23 cellular contexts compared by ENCODE assay signal in genomic region chr19:283395-283794, GRCh38.
"Had no signal": no experiment of that assay in that cellular context is flagged by ENCODE, and none has a peak within 500 bp of the region (broad histone marks: within the 10 kb centered on the region; RNA-seq: fewer than 3 reads in every experiment).

No MANE protein-coding gene starts in this region.

- H3K36me3 ChIP-seq: MG63, SJSA1 had no signal

- H3K4me1 ChIP-seq: SJSA1 had no signal

- ATAC-seq: activated CD4-positive, alpha-beta T cell treated with anti-CD3 and anti-CD28 coated beads for 36 hours; activated CD8-positive, alpha-beta T cell treated with anti-CD3 and anti-CD28 coated beads for 36 hours; T-cell had no signal

- H3K4me1 Mint-ChIP-seq: activated CD4-positive, alpha-beta T cell treated with anti-CD3 and anti-CD28 coated beads for 36 hours; activated naive CD4-positive, alpha-beta T cell treated with anti-CD3 and anti-CD28 coated beads, Interleukin-2, amount 50 U/mL, for 24 hours; T-cell had no signal

- H3K4me3 ChIP-seq: MG63, SJSA1 had no signal

- H3K9me3 Mint-ChIP-seq: activated CD8-positive, alpha-beta T cell treated with anti-CD3 and anti-CD28 coated beads for 36 hours; activated naive CD4-positive, alpha-beta T cell treated with anti-CD3 and anti-CD28 coated beads, Interleukin-2, amount 50 U/mL, for 24 hours; activated T-helper 1 cell treated with anti-CD3 and anti-CD28 coated beads, Interleukin-12 subunit alpha, Interleukin-12 subunit beta, Interleukin-2, Interleukin-4 antibody, amounts not matched to agents 30 ng/mL and 10 ng/mL and 1 ng/mL, durations not matched to agents 14 hours and 24 hours and 36 hours; T-cell had no signal

- DNase-seq: activated CD4-positive, alpha-beta T cell treated with anti-CD3 and anti-CD28 coated beads for 36 hours; activated CD4-positive, alpha-beta T cell treated with anti-CD3 and anti-CD28 coated beads, Interleukin-2, amount 50 U/mL, for 1 hour; activated CD8-positive, alpha-beta memory T cell treated with anti-CD3 and anti-CD28 coated beads, Interleukin-2, amount 50 U/mL, for 4 hours; activated CD8-positive, alpha-beta T cell treated with anti-CD3 and anti-CD28 coated beads for 36 hours; activated effector memory CD4-positive, alpha-beta T cell treated with Interleukin-2 at 50 U/mL for 16 hours; activated naive CD4-positive, alpha-beta T cell; central memory CD4-positive, alpha-beta T cell; MG63; MV-4-11; NCI-H1092 treated with DMSO at 0.1 percent for 48 hours; NCI-H1417 treated with DMSO at 0.1 percent for 48 hours; NCI-H1694; NCI-H510A treated with DMSO at 0.1 percent for 48 hours; NCI-H69; SHP77; T-cell; T-helper 2 cell; T1000 had no signal

- H3K36me3 Mint-ChIP-seq: activated naive CD4-positive, alpha-beta T cell treated with anti-CD3 and anti-CD28 coated beads, Interleukin-2, amount 50 U/mL, for 24 hours; T-cell had no signal

- H3K27ac ChIP-seq: KMS-11, SJSA1, VCaP had no signal

- H3K27me3 ChIP-seq: MG63, SJSA1 had no signal

- H3K4me3 Mint-ChIP-seq: activated CD4-positive, alpha-beta T cell treated with anti-CD3 and anti-CD28 coated beads for 36 hours; activated CD8-positive, alpha-beta T cell treated with anti-CD3 and anti-CD28 coated beads for 36 hours; activated naive CD4-positive, alpha-beta T cell treated with anti-CD3 and anti-CD28 coated beads, Interleukin-2, amount 50 U/mL, for 24 hours; activated T-helper 1 cell treated with anti-CD3 and anti-CD28 coated beads, Interleukin-12 subunit alpha, Interleukin-12 subunit beta, Interleukin-2, Interleukin-4 antibody, amounts not matched to agents 30 ng/mL and 10 ng/mL and 1 ng/mL, durations not matched to agents 14 hours and 24 hours and 36 hours; T-cell had no signal

- H3K27ac Mint-ChIP-seq: activated CD4-positive, alpha-beta T cell treated with anti-CD3 and anti-CD28 coated beads for 36 hours; activated CD8-positive, alpha-beta T cell treated with anti-CD3 and anti-CD28 coated beads for 36 hours; activated naive CD4-positive, alpha-beta T cell treated with anti-CD3 and anti-CD28 coated beads, Interleukin-2, amount 50 U/mL, for 24 hours; activated T-helper 1 cell treated with anti-CD3 and anti-CD28 coated beads, Interleukin-12 subunit alpha, Interleukin-12 subunit beta, Interleukin-2, Interleukin-4 antibody, amounts not matched to agents 30 ng/mL and 10 ng/mL and 1 ng/mL, durations not matched to agents 14 hours and 24 hours and 36 hours; T-cell had no signal

- H3K9me3 ChIP-seq: MG63, SJSA1 had no signal
